In genomic region chr10:124125305-124126116, GRCh38 we compare ENCODE assay signal across 8 cellular contexts. TPM values are rescaled to one million over a fixed set of nuclear protein-coding genes. Genes with fewer than 3 reads are reported as not detected.
DNase-seq lines count a peak whose midpoint lies in the region; ATAC-seq and TF ChIP-seq lines count a peak whose summit lies in the region.

No MANE protein-coding gene starts in this region.

- H3K4me2 ChIP-seq in PC-9, result no peak overlapping the region

- H3K27me3 ChIP-seq in PC-9 (ENCODE audit: insufficient read depth, low read depth) (no peaks in the 10 kb centered on the region), spleen (replicated peaks in 1 of 7) (no peaks in the 10 kb centered on the region)

- H3K4me3 ChIP-seq in PC-9 (no peak overlapping the region), fibroblast of mammary gland (ENCODE audit: control insufficient read depth, low read depth, low read length) (no peak overlapping the region), spleen (no peak overlapping the region)

- peak; percentile 58 for TF ChIP-seq CTCF in PC-9 (conservative IDR thresholded peaks at IDR 0.05)
- TF ChIP-seq CTCF in fibroblast of mammary gland (conservative IDR thresholded peaks at IDR 0.05; ENCODE audit: control insufficient read depth, insufficient read depth, low read depth, low read length), result peak; percentile 29
- peak in 6 of 11 experiments; percentile 10 to 48 (median 37) for TF ChIP-seq CTCF in spleen (IDR thresholded peaks at IDR 0.05 in 8 of 11, conservative IDR thresholded peaks at IDR 0.05 in 3 of 11)

- no peak for ATAC-seq in GM18511 (IDR thresholded peaks at IDR 0.05; ENCODE audit: unreplicated experiment)

- no TSS peak for BruUV-seq in PC-9 (replicated peaks; lab: Mats Ljungman, UMichigan)

- H2AFZ ChIP-seq in PC-9, result no peak overlapping the region

- POLR2A ChIA-PET in PC-9 (lab: Charles Lee; ENCODE audit: unreplicated experiment), result interaction anchor here (0.6 to 0.9 kb wide), 2 partner anchors 26 to 336 kb away, joined by 3 to 6 read pairs; partner anchors contain the start of gene LHPP

- no peaks in the 10 kb centered on the region for H3K79me2 ChIP-seq in PC-9 (ENCODE audit: low read depth)

- no peaks in the 10 kb centered on the region; the same call in 1 of the 2 replicates for H3F3A ChIP-seq in PC-9 (ENCODE audit: insufficient read depth, low read depth)

- no peaks in the 10 kb centered on the region for H3K9me2 ChIP-seq in PC-9 (ENCODE audit: insufficient read depth)

- H4K20me1 ChIP-seq in PC-9 (ENCODE audit: insufficient read depth), result no peaks in the 10 kb centered on the region

- no peak for TF ChIP-seq POLR2A in spleen (IDR thresholded peaks at IDR 0.05)

- 63 to 71% (median 67%) methylated on average over 10 of the region's 10 CpGs for WGBS in spleen, 5 donors

- H3K9me3 ChIP-seq in PC-9 (ENCODE audit: insufficient read depth, low read depth) (no peaks in the 10 kb centered on the region), spleen (no peaks in the 10 kb centered on the region)

- peaks cover 6% of the 10 kb centered on the region for H3K4me1 ChIP-seq in PC-9 (replicated peaks; ENCODE audit: insufficient read depth)
- H3K4me1 ChIP-seq in spleen, result peaks cover 0 to 73% (median 25%) of the 10 kb centered on the region in 6 donors

- H3K27ac ChIP-seq in PC-9 (peak overlapping the region; percentile 22; the same call in 1 of the 2 replicates), spleen (peak overlapping the region in 2 of 8 donors; percentile 53 to 54)

- intact Hi-C loops in PC-9 (cut with micrococcal nuclease; ENCODE audit: unreplicated experiment), result loop anchor here (2.0 kb wide), 1 partner anchor 27 kb away; no protein-coding TSS in a partner anchor
- intact Hi-C loops in spleen (cut with DNase I; ENCODE audit: low total_unique reads), result no loop called here

- CTCF ChIA-PET in PC-9 (lab: Charles Lee), result interaction anchor here (0.6 to 1.5 kb wide), 3 partner anchors 27 to 764 kb away, joined by 3 to 13 read pairs (median 4); no protein-coding TSS in a partner anchor

- DNase-seq in SIG-M5 treated with dmso at 0.1 percent for 504 hours (lab: John Stamatoyannopoulos, UW; ENCODE audit: unreplicated experiment) (peak; percentile 9), SIG-M5 (lab: John Stamatoyannopoulos, UW) (no peak), PC-9 (peak; percentile 28 to 78), fibroblast of mammary gland (ENCODE audit: low read depth) (no peak), spleen (no peak), AML-193 (lab: John Stamatoyannopoulos, UW) (no peak)
- no peak for DNase-seq in activated CD4-positive, alpha-beta T cell treated with anti-CD3 and anti-CD28 coated beads for 48 hours

- H3K36me3 ChIP-seq in PC-9 (ENCODE audit: low read depth) (no peaks in the 10 kb centered on the region), spleen (no peaks in the 10 kb centered on the region)

RNA-seq across cellular contexts. Expression of gene CHST15, which starts 32.1 kb away (rescaled TPM):
- total RNA-seq in PC-9 (2021) (23.8 and 24.6 TPM in 2 replicates), spleen (100 to 1,000 TPM in 6 of 7 donors, 10 to 100 TPM in 1; 78.3 to 133 (median 107) TPM)
- 10 to 100 TPM in 1 of 3 donors, 1 to 10 TPM in 2; 6.1 to 10.6 (median 6.3) TPM for polyA plus RNA-seq in spleen

Comparison
In these comparisons a context has a peak if more than half of its experiments do, and no peak if none do; other contexts are left out.
1. DNase-seq: peak in SIG-M5 treated with dmso at 0.1 percent for 504 hours (single experiment) and PC-9 (2 of 2); none in SIG-M5 (single experiment), fibroblast of mammary gland (single experiment), spleen (single experiment), AML-193 (0 of 2) and activated CD4-positive, alpha-beta T cell treated with anti-CD3 and anti-CD28 coated beads for 48 hours (single experiment).
2. Peak in every context shown above with its lines, with median percentiles within 50 percentile points of each other: CTCF ChIP-seq.